Comparison of ENCODE assay signal across 8 cellular contexts in the genomic region with DNA sequence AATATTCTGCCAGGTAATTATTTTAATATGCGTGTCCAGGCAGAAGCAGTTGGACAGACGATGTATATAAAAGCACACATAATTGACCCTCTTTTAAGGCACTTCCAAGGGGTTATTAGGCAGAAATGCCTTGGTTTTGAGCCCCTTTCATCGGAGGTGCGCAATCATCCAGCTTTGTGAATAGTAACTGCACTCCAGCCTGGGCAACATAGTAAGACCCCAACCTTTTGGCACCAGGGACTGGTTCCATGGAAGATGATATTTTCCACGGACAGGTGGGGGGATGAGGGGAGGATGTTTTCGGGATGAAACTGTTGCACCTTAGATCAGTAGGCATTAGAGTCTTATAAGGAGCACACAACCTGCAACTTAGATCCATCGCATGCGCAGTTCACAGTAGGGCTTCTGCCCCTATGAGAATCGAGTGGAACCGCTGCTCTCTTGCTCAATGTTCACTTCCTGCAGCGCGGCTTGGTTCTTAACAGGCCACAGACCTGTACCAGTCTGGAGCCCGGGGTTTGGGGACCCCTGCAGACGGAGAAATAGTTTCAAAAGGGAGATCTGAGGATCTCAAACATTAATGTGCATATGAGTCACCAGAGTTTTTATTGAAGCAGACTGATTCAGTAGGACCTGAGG. TPM values are rescaled to one million over a fixed set of nuclear protein-coding genes. Genes with fewer than 3 reads are reported as not detected.
DNase-seq lines count a peak whose midpoint lies in the region; ATAC-seq and TF ChIP-seq lines count a peak whose summit lies in the region.
"Had no signal": no experiment of that assay in that cellular context is flagged by ENCODE, and none has a peak within 500 bp of the region (broad histone marks: within the 10 kb centered on the region; RNA-seq: fewer than 3 reads in every experiment).

No MANE protein-coding gene starts in this region.

- H3K4me3 ChIP-seq in GM23338 (peak overlapping the region; percentile 70), SK-N-MC (peak overlapping the region; percentile 87), astrocyte of the spinal cord (ENCODE audit: low read depth, low read length) (no peak overlapping the region), retinal pigment epithelial cell (ENCODE audit: low read length) (peak overlapping the region; percentile 61)

- H3K9me3 Mint-ChIP-seq in GM23338 = no peaks in the 10 kb centered on the region; the same call in 2 of the 3 replicates

- peaks cover 82% of the 10 kb centered on the region for H3K27me3 ChIP-seq in GM23338 (ENCODE audit: insufficient read depth)

- H3K9me2 ChIP-seq in GM23338 (ENCODE audit: insufficient read depth) = no peaks in the 10 kb centered on the region

- no peaks in the 10 kb centered on the region for H3K9me3 ChIP-seq in SK-N-MC (ENCODE audit: low read depth, low read length)

- H4K20me1 ChIP-seq in GM23338 (replicated peaks; ENCODE audit: insufficient read depth) = peaks cover 3% of the 10 kb centered on the region; the same call in 1 of the 2 replicates

- DNase-seq in GM23338 (ENCODE audit: low spot score) (peak; percentile 43), SK-N-MC (ENCODE audit: low read depth, low spot score) (no peak), astrocyte of the spinal cord (ENCODE audit: low read depth, low spot score) (peak; percentile 49), retinal pigment epithelial cell (ENCODE audit: low read depth) (no peak), HK-2 (ENCODE audit: unreplicated experiment) (no peak)

- TF ChIP-seq CTCF in GM23338 (conservative IDR thresholded peaks at IDR 0.05; ENCODE audit: low read depth in 2 of 2) (no peak), astrocyte of the spinal cord (IDR thresholded peaks at IDR 0.05; ENCODE audit: low read depth, low read length) (no peak), retinal pigment epithelial cell (conservative IDR thresholded peaks at IDR 0.05; ENCODE audit: low read depth, low read length) (peak; percentile 3)

- peak overlapping the region; percentile 99 for H2AFZ ChIP-seq in GM23338

- H3K4me1 ChIP-seq in GM23338 (ENCODE audit: insufficient read depth) = peaks cover 11% of the 10 kb centered on the region

- no peaks in the 10 kb centered on the region for H3K36me3 Mint-ChIP-seq in GM23338 (ENCODE audit: low read depth)

- H3K27ac Mint-ChIP-seq in GM23338 = no peak overlapping the region

- peaks cover 10% of the 10 kb centered on the region; the same call in 2 of the 3 replicates for H3K4me1 Mint-ChIP-seq in GM23338

- H3K36me3 ChIP-seq in GM23338 (ENCODE audit: insufficient read depth) = no peaks in the 10 kb centered on the region
- H3K36me3 ChIP-seq in SK-N-MC (ENCODE audit: insufficient read depth, low read length) = no peaks in the 10 kb centered on the region

- no peaks in the 10 kb centered on the region for H3K79me2 ChIP-seq in GM23338 (replicated peaks; ENCODE audit: insufficient read depth)

- no peak for ATAC-seq in GM23338
- no peak for ATAC-seq in GM19455 (IDR thresholded peaks at IDR 0.05; ENCODE audit: unreplicated experiment)
- no peak for ATAC-seq in GM18519 (IDR thresholded peaks at IDR 0.05; ENCODE audit: low FRiP score, unreplicated experiment)

- H3F3A ChIP-seq in GM23338 (replicated peaks; ENCODE audit: low read depth) = 0 out of 2 replicates have a peak, but pooled peaks cover 10% of the 10 kb centered on the region

- peak overlapping the region; percentile 99 for H3K4me2 ChIP-seq in GM23338

- H3K9ac ChIP-seq in SK-N-MC (ENCODE audit: insufficient read length) = no peak overlapping the region

- peaks cover 43% of the 10 kb centered on the region for H3K27me3 Mint-ChIP-seq in GM23338 (ENCODE audit: insufficient read depth, low read depth, poor library complexity)

- in situ Hi-C loops in astrocyte of the spinal cord (cut with HindIII; ENCODE audit: low sequenced_read_pairs) = no loop called here

- peak overlapping the region; percentile 78 for H3K4me3 Mint-ChIP-seq in GM23338

- H3K27ac ChIP-seq in GM23338 (ENCODE audit: low read depth) (no peak overlapping the region), SK-N-MC (no peak overlapping the region)
- H3K27ac ChIP-seq: VCaP had no signal

TF ChIP-seq in GM23338, 12 proteins besides CTCF, POLR2A, EP300 and RAD21 (continues in another document):
- TF ChIP-seq EZH2phosphoT487 (IDR thresholded peaks at IDR 0.05; ENCODE audit: unreplicated experiment) (no peak), NANOG (IDR thresholded peaks at IDR 0.05; ENCODE audit: borderline replicate concordance) (no peak), CREB1 (CRISPR knock-in tag; IDR thresholded peaks at IDR 0.05; ENCODE audit: low read depth) (no peak), JUNB (IDR thresholded peaks at IDR 0.05; ENCODE audit: unreplicated experiment) (no peak), POLR2AphosphoS5 (IDR thresholded peaks at IDR 0.05; ENCODE audit: low read depth) (no peak), ZNF331 (CRISPR knock-in tag; IDR thresholded peaks at IDR 0.05; ENCODE audit: low read depth) (no peak), ZNF114 (CRISPR knock-in tag; IDR thresholded peaks at IDR 0.05) (no peak), EZH2 (IDR thresholded peaks at IDR 0.05; ENCODE audit: low read depth, unreplicated experiment) (no peak), STAT1 (IDR thresholded peaks at IDR 0.05; ENCODE audit: unreplicated experiment) (no peak)
- TF ChIP-seq, protein P1, sequence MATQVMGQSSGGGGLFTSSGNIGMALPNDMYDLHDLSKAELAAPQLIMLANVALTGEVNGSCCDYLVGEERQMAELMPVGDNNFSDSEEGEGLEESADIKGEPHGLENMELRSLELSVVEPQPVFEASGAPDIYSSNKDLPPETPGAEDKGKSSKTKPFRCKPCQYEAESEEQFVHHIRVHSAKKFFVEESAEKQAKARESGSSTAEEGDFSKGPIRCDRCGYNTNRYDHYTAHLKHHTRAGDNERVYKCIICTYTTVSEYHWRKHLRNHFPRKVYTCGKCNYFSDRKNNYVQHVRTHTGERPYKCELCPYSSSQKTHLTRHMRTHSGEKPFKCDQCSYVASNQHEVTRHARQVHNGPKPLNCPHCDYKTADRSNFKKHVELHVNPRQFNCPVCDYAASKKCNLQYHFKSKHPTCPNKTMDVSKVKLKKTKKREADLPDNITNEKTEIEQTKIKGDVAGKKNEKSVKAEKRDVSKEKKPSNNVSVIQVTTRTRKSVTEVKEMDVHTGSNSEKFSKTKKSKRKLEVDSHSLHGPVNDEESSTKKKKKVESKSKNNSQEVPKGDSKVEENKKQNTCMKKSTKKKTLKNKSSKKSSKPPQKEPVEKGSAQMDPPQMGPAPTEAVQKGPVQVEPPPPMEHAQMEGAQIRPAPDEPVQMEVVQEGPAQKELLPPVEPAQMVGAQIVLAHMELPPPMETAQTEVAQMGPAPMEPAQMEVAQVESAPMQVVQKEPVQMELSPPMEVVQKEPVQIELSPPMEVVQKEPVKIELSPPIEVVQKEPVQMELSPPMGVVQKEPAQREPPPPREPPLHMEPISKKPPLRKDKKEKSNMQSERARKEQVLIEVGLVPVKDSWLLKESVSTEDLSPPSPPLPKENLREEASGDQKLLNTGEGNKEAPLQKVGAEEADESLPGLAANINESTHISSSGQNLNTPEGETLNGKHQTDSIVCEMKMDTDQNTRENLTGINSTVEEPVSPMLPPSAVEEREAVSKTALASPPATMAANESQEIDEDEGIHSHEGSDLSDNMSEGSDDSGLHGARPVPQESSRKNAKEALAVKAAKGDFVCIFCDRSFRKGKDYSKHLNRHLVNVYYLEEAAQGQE (IDR thresholded peaks at IDR 0.05; ENCODE audit: unreplicated experiment) = no peak
- TF ChIP-seq, protein P2, sequence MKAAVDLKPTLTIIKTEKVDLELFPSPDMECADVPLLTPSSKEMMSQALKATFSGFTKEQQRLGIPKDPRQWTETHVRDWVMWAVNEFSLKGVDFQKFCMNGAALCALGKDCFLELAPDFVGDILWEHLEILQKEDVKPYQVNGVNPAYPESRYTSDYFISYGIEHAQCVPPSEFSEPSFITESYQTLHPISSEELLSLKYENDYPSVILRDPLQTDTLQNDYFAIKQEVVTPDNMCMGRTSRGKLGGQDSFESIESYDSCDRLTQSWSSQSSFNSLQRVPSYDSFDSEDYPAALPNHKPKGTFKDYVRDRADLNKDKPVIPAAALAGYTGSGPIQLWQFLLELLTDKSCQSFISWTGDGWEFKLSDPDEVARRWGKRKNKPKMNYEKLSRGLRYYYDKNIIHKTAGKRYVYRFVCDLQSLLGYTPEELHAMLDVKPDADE (IDR thresholded peaks at IDR 0.05) = no peak

RNA-seq across cellular contexts. Expression of a gene that starts 1.8 kb away (rescaled TPM):
- 10.0 and 10.9 TPM in 2 replicates for total RNA-seq in GM23338 (2014; rRNA removed; shearing (Covaris generic))
- 2.2 and 2.7 TPM in 2 replicates for polyA plus RNA-seq in GM23338 (2016; fragmentation: Nextera tagmentation; extraction: Ambion mirVana)

RNA-seq across cellular contexts. Expression of a gene that starts 49.5 kb away (rescaled TPM):
- total RNA-seq in GM23338 (2014; rRNA removed; shearing (Covaris generic)) = 4.4 and 7.2 TPM in 2 replicates
- polyA plus RNA-seq in GM23338 (2016; fragmentation: Nextera tagmentation; extraction: Ambion mirVana) = 3.0 and 3.5 TPM in 2 replicates

Comparison
In these comparisons a context has a peak if more than half of its experiments do, and no peak if none do; other contexts are left out.
1. DNase-seq: peak in GM23338 (single experiment) and astrocyte of the spinal cord (single experiment); none in SK-N-MC (single experiment), retinal pigment epithelial cell (single experiment) and HK-2 (single experiment).